ENCODE assay signal across 26 cellular contexts in genomic region chr3:58183891-58184290, GRCh38. TPM values are rescaled to one million over a fixed set of nuclear protein-coding genes. Genes with fewer than 3 reads are reported as not detected.
DNase-seq lines count a peak whose midpoint lies in the region; ATAC-seq, FAIRE-seq and TF ChIP-seq lines count a peak whose summit lies in the region.
"Had no signal": no experiment of that assay in that cellular context is flagged by ENCODE, and none has a peak within 500 bp of the region (broad histone marks: within the 10 kb centered on the region; RNA-seq: fewer than 3 reads in every experiment).

No MANE protein-coding gene starts in this region.

- H2AFZ ChIP-seq in H1 (ENCODE audit: low read length) (no peak overlapping the region), neuronal stem cell (ENCODE audit: low read length) (no peak overlapping the region), trophoblast cell (ENCODE audit: insufficient read depth, low read length, poor library complexity) (no peak overlapping the region)

- no peak overlapping the region for H2BK20ac ChIP-seq in H1 (ENCODE audit: low read length)

- H4K12ac ChIP-seq in trophoblast cell (ENCODE audit: low read depth, low read length), result no peak overlapping the region

- H3K4me1 Mint-ChIP-seq in activated CD4-positive, alpha-beta memory T cell treated with anti-CD3 and anti-CD28 coated beads for 36 hours (ENCODE audit: low read depth), result peaks cover 2% of the 10 kb centered on the region

- CTCF ChIA-PET in H1 (lab: Charles Lee; ENCODE audit: partially characterized antibody), result interaction anchor here (1.1 to 9.7 kb wide), 10 partner anchors 17 to 232 kb away, joined by 3 to 177 read pairs (median 4); partner anchors contain the start of genes DNASE1L3, HTD2 and RPP14
- CTCF ChIA-PET in activated CD4-positive, alpha-beta memory T cell treated with anti-CD3 and anti-CD28 coated beads for 36 hours (lab: Charles Lee), result interaction anchor here (0.8 to 7.7 kb wide), 5 partner anchors 17 to 123 kb away, joined by 3 to 188 read pairs (median 6); partner anchors contain the start of genes HTD2 and RPP14

- H3K27ac ChIP-seq in SJCRH30, result no peak overlapping the region
- no peak overlapping the region for H3K27ac ChIP-seq in H1 (ENCODE audit: low read depth, low read length)
- H3K27ac ChIP-seq in neuronal stem cell (replicated peaks; ENCODE audit: low read length), result no peak overlapping the region
- no peak overlapping the region for H3K27ac ChIP-seq in trophoblast cell (ENCODE audit: low read depth, low read length)
- H3K27ac ChIP-seq: 22Rv1; A549; BLaER1 treated with 17β-estradiol and CSF1 and Interleukin-3, amounts not matched to agents 10 nM and 100 nM; C4-2B had no signal

- TF ChIP-seq POLR2A in H1 (IDR thresholded peaks at IDR 0.05; ENCODE audit: control extremely low read depth in 1 of 2, low read depth in 2 of 2, low read length in 2 of 2), result no peak

- TF ChIP-seq CTCF in H1 (IDR thresholded peaks at IDR 0.05; ENCODE audit: control extremely low read depth in 1 of 3, insufficient read depth in 1 of 3, low read depth in 1 of 3, low read length in 3 of 3), result no peak

- no peak overlapping the region for H3K4me3 Mint-ChIP-seq in activated CD4-positive, alpha-beta memory T cell treated with anti-CD3 and anti-CD28 coated beads for 36 hours
- H3K4me3 Mint-ChIP-seq: B cell; CD4-positive, alpha-beta T cell; CD8-positive, alpha-beta T cell had no signal

- no peak overlapping the region for H4K91ac ChIP-seq in H1 (replicated peaks; ENCODE audit: insufficient read length, low read length)
- H4K91ac ChIP-seq in neuronal stem cell (ENCODE audit: low read depth, low read length, poor library complexity), result no peak overlapping the region
- no peak overlapping the region for H4K91ac ChIP-seq in trophoblast cell (ENCODE audit: low read depth, low read length)

- no peaks in the 10 kb centered on the region for H3K23me2 ChIP-seq in H1 (ENCODE audit: low read depth, low read length)

- H3K27me3 ChIP-seq in SJCRH30 (no peaks in the 10 kb centered on the region), H1 (replicated peaks in 1 of 4; ENCODE audit: control insufficient read depth in 3 of 4, extremely low read depth in 1 of 4, insufficient read depth in 3 of 4, low read length in 3 of 4) (no peaks in the 10 kb centered on the region), neuronal stem cell (ENCODE audit: control insufficient read depth in 3 of 3, insufficient read depth in 3 of 3, low read depth in 1 of 3, low read length in 3 of 3) (peaks cover 0 to 40% (median 0%) of the 10 kb centered on the region in 3 experiments), trophoblast cell (ENCODE audit: insufficient read depth, low read length) (no peaks in the 10 kb centered on the region)
- H3K27me3 ChIP-seq: BLaER1 treated with 17β-estradiol and CSF1 and Interleukin-3, amounts not matched to agents 10 nM and 100 nM had no signal

- H3K9me3 Mint-ChIP-seq in activated CD4-positive, alpha-beta memory T cell treated with anti-CD3 and anti-CD28 coated beads for 36 hours, result no peaks in the 10 kb centered on the region
- H3K9me3 Mint-ChIP-seq: CD4-positive, alpha-beta T cell; CD8-positive, alpha-beta T cell had no signal

- POLR2A ChIA-PET in H1 (lab: Charles Lee; ENCODE audit: partially characterized antibody), result interaction anchor here (3.0 kb wide), 1 partner anchor 123 kb away, joined by 19 read pairs; the partner anchor contains the start of genes HTD2 and RPP14
- POLR2A ChIA-PET in activated CD4-positive, alpha-beta memory T cell treated with anti-CD3 and anti-CD28 coated beads for 36 hours (lab: Charles Lee), result interaction anchor here (0.5 kb wide), 1 partner anchor 48 kb away, joined by 3 read pairs; no protein-coding TSS in a partner anchor

- H2BK12ac ChIP-seq in H1 (ENCODE audit: low read depth, low read length) (no peak overlapping the region), neuronal stem cell (ENCODE audit: low read length) (no peak overlapping the region), trophoblast cell (ENCODE audit: low read length) (no peak overlapping the region)

- WGBS in H1 (ENCODE audit: extremely low coverage in 1 of 2, insufficient coverage in 1 of 2, insufficient read length in 1 of 2, insufficient replicate concordance in 2 of 2, low coverage in 1 of 2, low lambda C conversion rate in 2 of 2, missing lambda C conversion rate in 1 of 2), 2 experiments, result 77% methylated on average over 12 of the region's 12 CpGs; no CpG with 5 or more reads in 1 of the 2 experiments
- WGBS in neuronal stem cell (ENCODE audit: extremely low coverage in 2 of 2, insufficient read length in 2 of 2, insufficient replicate concordance in 1 of 2), 2 donors, result no CpG with 5 or more reads among the region's 12 CpGs
- no CpG with 5 or more reads among the region's 12 CpGs for WGBS in trophoblast cell (ENCODE audit: extremely low coverage, insufficient coverage, insufficient read length)

- H3K79me1 ChIP-seq in H1 (ENCODE audit: low read depth, low read length), result no peaks in the 10 kb centered on the region
- H3K79me1 ChIP-seq in neuronal stem cell (ENCODE audit: low read depth, low read length), result no peaks in the 10 kb centered on the region
- no peaks in the 10 kb centered on the region for H3K79me1 ChIP-seq in trophoblast cell (ENCODE audit: low read length)

- DNase-seq in SJCRH30, result peak; percentile 38 to 47
- no peak for DNase-seq in H1 (ENCODE audit: low read depth in 1 of 2, low spot score in 2 of 2)
- DNase-seq in neuronal stem cell (ENCODE audit: low spot score), result no peak
- DNase-seq in posterior vena cava (ENCODE audit: low spot score), result peak; percentile 66
- no peak for DNase-seq in trophoblast cell
- no peak for DNase-seq in activated CD4-positive, alpha-beta memory T cell treated with anti-CD3 and anti-CD28 coated beads for 36 hours
- no peak for DNase-seq in kidney glomerular epithelial cell (lab: John Stamatoyannopoulos, UW)
- DNase-seq: AML-193; Caco-2; Calu3; CD4-positive, alpha-beta T cell; CD8-positive, alpha-beta T cell; DMS79 treated with DMSO at 0.1 percent for 48 hours; GF-D8 had no signal

- intact Hi-C loops in posterior vena cava (cut with DNase I), result loop anchor here in 1 of 2 donors (5.0 kb wide), 1 partner anchor 113 kb away; no protein-coding TSS in a partner anchor
- intact Hi-C loops in activated CD4-positive, alpha-beta memory T cell treated with anti-CD3 and anti-CD28 coated beads for 36 hours (cut with micrococcal nuclease), result loop anchor here (10.0 kb wide), 1 partner anchor 231 kb away; no protein-coding TSS in a partner anchor

- H3K4me1 ChIP-seq in SJCRH30 (peaks cover 9% of the 10 kb centered on the region), H1 (replicated peaks in 1 of 4; ENCODE audit: control insufficient read depth in 3 of 4, insufficient read depth in 4 of 4, low read length in 3 of 4) (peaks cover 0 to under 1% (median 0%) of the 10 kb centered on the region in 4 experiments; a peak in 1 of 7 replicates), neuronal stem cell (ENCODE audit: control insufficient read depth in 2 of 2, insufficient read depth in 1 of 2, low read depth in 1 of 2, low read length in 2 of 2) (peaks cover 3 to 4% of the 10 kb centered on the region in 2 donors), trophoblast cell (ENCODE audit: control insufficient read depth in 1 of 2, insufficient read depth in 2 of 2, low read length in 2 of 2) (peaks cover 1% of the 10 kb centered on the region in 2 experiments)

- H2AK5ac ChIP-seq in H1 (ENCODE audit: low read depth, low read length) (0 out of 2 replicates have a peak overlapping the region, but pooled peaks have one; percentile 15), neuronal stem cell (ENCODE audit: low read depth, low read length) (peak overlapping the region; percentile 31), trophoblast cell (ENCODE audit: low read length) (no peak overlapping the region)

- no peak overlapping the region for H3K56ac ChIP-seq in H1 (replicated peaks; ENCODE audit: insufficient read length, low read depth, low read length)

- H3K4me2 ChIP-seq in H1 (ENCODE audit: insufficient read depth in 1 of 2, low read depth in 2 of 2, low read length in 2 of 2), result no peak overlapping the region
- no peak overlapping the region for H3K4me2 ChIP-seq in neuronal stem cell (ENCODE audit: insufficient read depth, low read length, poor library complexity, severe bottlenecking)
- no peak overlapping the region for H3K4me2 ChIP-seq in trophoblast cell (ENCODE audit: low read length)
- H3K4me2 ChIP-seq: A549; BLaER1 treated with 17β-estradiol and CSF1 and Interleukin-3, amounts not matched to agents 10 nM and 100 nM had no signal

- H2BK5ac ChIP-seq in H1 (ENCODE audit: low read depth, low read length) (no peak overlapping the region), neuronal stem cell (ENCODE audit: low read length) (no peak overlapping the region), trophoblast cell (ENCODE audit: low read depth, low read length, poor library complexity) (no peak overlapping the region)

- H3K4me3 ChIP-seq in SJCRH30, result no peak overlapping the region
- H3K4me3 ChIP-seq in H1 (ENCODE audit: extremely low read depth in 1 of 4, insufficient read depth in 2 of 4, low read depth in 3 of 4, low read length in 4 of 4), result no peak overlapping the region
- H3K4me3 ChIP-seq in neuronal stem cell (ENCODE audit: low read length in 2 of 2), result no peak overlapping the region
- no peak overlapping the region for H3K4me3 ChIP-seq in trophoblast cell (ENCODE audit: low read depth, low read length)
- H3K4me3 ChIP-seq: A549; BLaER1 treated with 17β-estradiol and CSF1 and Interleukin-3, amounts not matched to agents 10 nM and 100 nM had no signal

- H3K23ac ChIP-seq in H1 (ENCODE audit: insufficient read length), result no peak overlapping the region
- peak overlapping the region; percentile 49 for H3K23ac ChIP-seq in neuronal stem cell (ENCODE audit: low read depth, low read length, poor library complexity)
- no peak overlapping the region for H3K23ac ChIP-seq in trophoblast cell (ENCODE audit: low read length)

- no peaks in the 10 kb centered on the region for H3K36me3 ChIP-seq in SJCRH30
- no peaks in the 10 kb centered on the region for H3K36me3 ChIP-seq in H1 (ENCODE audit: control insufficient read depth in 2 of 4, insufficient read depth in 4 of 4, low read length in 3 of 4)
- H3K36me3 ChIP-seq in neuronal stem cell (replicated peaks in 1 of 2; ENCODE audit: control insufficient read depth in 2 of 2, insufficient read depth in 2 of 2, low read length in 2 of 2), result no peaks in the 10 kb centered on the region
- H3K36me3 ChIP-seq in trophoblast cell (ENCODE audit: control insufficient read depth in 1 of 2, insufficient read depth in 2 of 2, low read length in 2 of 2), result no peaks in the 10 kb centered on the region
- H3K36me3 ChIP-seq: BLaER1 treated with 17β-estradiol and CSF1 and Interleukin-3, amounts not matched to agents 10 nM and 100 nM had no signal

- H3K36me3 Mint-ChIP-seq in activated CD4-positive, alpha-beta memory T cell treated with anti-CD3 and anti-CD28 coated beads for 36 hours, result no peaks in the 10 kb centered on the region
- H3K36me3 Mint-ChIP-seq: CD8-positive, alpha-beta T cell had no signal

- H2BK15ac ChIP-seq in H1 (ENCODE audit: low read length) (no peak overlapping the region), neuronal stem cell (ENCODE audit: low read length) (no peak overlapping the region)

- H4K20me1 ChIP-seq in H1 (replicated peaks in 1 of 2; ENCODE audit: control insufficient read depth in 1 of 2, insufficient read depth in 2 of 2, low read length in 2 of 2), result no peaks in the 10 kb centered on the region
- H4K20me1 ChIP-seq: BLaER1 treated with 17β-estradiol and CSF1 and Interleukin-3, amounts not matched to agents 10 nM and 100 nM had no signal

- H3K14ac ChIP-seq in H1 (ENCODE audit: insufficient read length), result no peak overlapping the region
- H3K14ac ChIP-seq in neuronal stem cell (ENCODE audit: low read length), result no peak overlapping the region
- H3K14ac ChIP-seq in trophoblast cell (ENCODE audit: low read length), result no peak overlapping the region

- H3K9ac ChIP-seq in H1 (replicated peaks in 1 of 4; ENCODE audit: extremely low read depth in 1 of 4, low read depth in 3 of 4, low read length in 3 of 4), result no peak overlapping the region
- H3K9ac ChIP-seq in neuronal stem cell (ENCODE audit: low read depth, low read length, poor library complexity), result no peak overlapping the region
- H3K9ac ChIP-seq in trophoblast cell (ENCODE audit: low read length), result no peak overlapping the region
- H3K9ac ChIP-seq: BLaER1 treated with 17β-estradiol and CSF1 and Interleukin-3, amounts not matched to agents 10 nM and 100 nM had no signal

- no peak for TF ChIP-seq RAD21 in H1 (IDR thresholded peaks at IDR 0.05 in 1 of 2, conservative IDR thresholded peaks at IDR 0.05 in 1 of 2; ENCODE audit: low read depth in 2 of 2, low read length in 2 of 2)

- no peak for FAIRE-seq in H1 (lab: Jason Lieb, UNC)
- FAIRE-seq: A549, D721Med, G401.6, GM12891, GM19239 had no signal

- H3K4ac ChIP-seq in H1 (replicated peaks; ENCODE audit: insufficient read length, low read depth, low read length) (no peak overlapping the region), neuronal stem cell (ENCODE audit: low read length) (no peak overlapping the region), trophoblast cell (ENCODE audit: low read depth, low read length) (no peak overlapping the region)

- H4K5ac ChIP-seq in H1 (ENCODE audit: insufficient read length, low read depth, low read length), result no peak overlapping the region

- H3K27ac Mint-ChIP-seq in activated CD4-positive, alpha-beta memory T cell treated with anti-CD3 and anti-CD28 coated beads for 36 hours, result no peak overlapping the region
- H3K27ac Mint-ChIP-seq: B cell; CD4-positive, alpha-beta T cell; CD8-positive, alpha-beta T cell had no signal

- no peak for ATAC-seq in HG02981 (IDR thresholded peaks at IDR 0.05; ENCODE audit: unreplicated experiment)
- ATAC-seq: A549; CD8-positive, alpha-beta T cell had no signal

- H3K9me3 ChIP-seq in SJCRH30 (replicated peaks), result no peaks in the 10 kb centered on the region
- no peaks in the 10 kb centered on the region for H3K9me3 ChIP-seq in H1 (ENCODE audit: insufficient read depth in 2 of 2, low read depth in 1 of 2, low read length in 1 of 2)
- H3K9me3 ChIP-seq in neuronal stem cell (replicated peaks in 1 of 2; ENCODE audit: control insufficient read depth in 2 of 2, insufficient read depth in 1 of 2, low read depth in 1 of 2, low read length in 2 of 2), result no peaks in the 10 kb centered on the region
- peaks cover 2% of the 10 kb centered on the region for H3K9me3 ChIP-seq in trophoblast cell (ENCODE audit: insufficient read depth, low read depth, low read length)
- H3K9me3 ChIP-seq: A549; BLaER1 treated with 17β-estradiol and CSF1 and Interleukin-3, amounts not matched to agents 10 nM and 100 nM; Caco-2 had no signal

- H3K18ac ChIP-seq in H1 (ENCODE audit: extremely low read depth, low read length) (no peak overlapping the region), neuronal stem cell (ENCODE audit: low read length) (peak overlapping the region; percentile 21), trophoblast cell (ENCODE audit: low read length) (no peak overlapping the region)

- H4K8ac ChIP-seq in H1 (ENCODE audit: extremely low read depth, insufficient read depth, low read length), result no peak overlapping the region
- H4K8ac ChIP-seq in neuronal stem cell (ENCODE audit: low read depth, low read length), result no peak overlapping the region
- H4K8ac ChIP-seq in trophoblast cell (ENCODE audit: low read depth, low read length), result no peak overlapping the region

- H3K27me3 Mint-ChIP-seq in activated CD4-positive, alpha-beta memory T cell treated with anti-CD3 and anti-CD28 coated beads for 36 hours, result no peaks in the 10 kb centered on the region
- H3K27me3 Mint-ChIP-seq: B cell; CD4-positive, alpha-beta T cell had no signal

- H3K79me2 ChIP-seq in H1 (ENCODE audit: control insufficient read depth in 1 of 2, insufficient read depth in 2 of 2, low read length in 2 of 2) (no peaks in the 10 kb centered on the region), trophoblast cell (ENCODE audit: control insufficient read depth, insufficient read depth, low read length, poor library complexity) (no peaks in the 10 kb centered on the region)

- H2BK120ac ChIP-seq in H1 (replicated peaks; ENCODE audit: low read depth, low read length), result no peak overlapping the region
- H2BK120ac ChIP-seq in neuronal stem cell (ENCODE audit: low read depth, low read length), result no peak overlapping the region
- H2BK120ac ChIP-seq in trophoblast cell (ENCODE audit: insufficient read depth, low read length, poor library complexity), result no peak overlapping the region

- no peak for TF ChIP-seq EP300 in H1 (IDR thresholded peaks at IDR 0.05; ENCODE audit: borderline replicate concordance in 1 of 2, low read depth in 2 of 2, low read length in 2 of 2)

RNA-seq across cellular contexts. Expression of gene DNASE1L3, which starts 26.9 kb away (rescaled TPM):
- total RNA-seq in SJCRH30 (2014; rRNA removed; shearing (Covaris generic)), result not detected in 2 replicates
- total RNA-seq in H1 (2021; fragmentation: NEBNext Ultra II Directional; extraction: Animal tissue kit (Norgen Biotek cat#: 25700)), result not detected in 2 replicates
- polyA plus RNA-seq in H1 (2011; rRNA removed), result not detected in 2 replicates
- polyA plus RNA-seq in H1 (2011; cell fraction: cytosol; rRNA removed), result not detected
- not detected for polyA plus RNA-seq in H1 (2011; cell fraction: nucleus; rRNA removed)
- polyA plus RNA-seq in H1 (2012, experiment 1 of 2), result not detected in 4 replicates
- polyA plus RNA-seq in H1 (2012, experiment 2 of 2), result not detected
- polyA plus RNA-seq in H1 (2013, experiment 1 of 2), result not detected
- polyA plus RNA-seq in H1 (2013, experiment 2 of 2), result not detected
- not detected in 2 replicates for polyA minus RNA-seq in H1 (2011; rRNA and poly(A)+ RNA removed)
- not detected for polyA minus RNA-seq in H1 (2011; cell fraction: cytosol; rRNA and poly(A)+ RNA removed)
- polyA minus RNA-seq in H1 (2011; cell fraction: nucleus; rRNA and poly(A)+ RNA removed), result not detected
- polyA plus RNA-seq in neuronal stem cell (2013, experiment 1 of 2), result not detected
- not detected for polyA plus RNA-seq in neuronal stem cell (2013, experiment 2 of 2)
- 1 to 10 TPM; 7.5 to 9.3 TPM for total RNA-seq in posterior vena cava
- 1.5 and 1.9 TPM in 2 replicates for polyA plus RNA-seq in trophoblast cell (2013)
- total RNA-seq in activated CD4-positive, alpha-beta memory T cell treated with anti-CD3 and anti-CD28 coated beads for 36 hours, result not detected
- total RNA-seq: A172; Calu3; CD8-positive, alpha-beta T cell had no signal
- polyA plus RNA-seq: BJ had no signal

RNA-seq across cellular contexts. Expression of gene ABHD6, which starts 53.7 kb away (rescaled TPM):
- total RNA-seq in SJCRH30 (2014; rRNA removed; shearing (Covaris generic)), result 4.3 and 4.6 TPM in 2 replicates
- total RNA-seq in H1 (2021; fragmentation: NEBNext Ultra II Directional; extraction: Animal tissue kit (Norgen Biotek cat#: 25700)), result 5.9 and 6.3 TPM in 2 replicates
- 6.6 and 9.6 TPM in 2 replicates for polyA plus RNA-seq in H1 (2011; rRNA removed)
- polyA plus RNA-seq in H1 (2011; cell fraction: cytosol; rRNA removed), result 8.3 TPM
- 8.9 TPM for polyA plus RNA-seq in H1 (2011; cell fraction: nucleus; rRNA removed)
- polyA plus RNA-seq in H1 (2012, experiment 1 of 2), result 3.7 to 5.0 TPM (median 4.9 TPM) in 4 replicates
- polyA plus RNA-seq in H1 (2012, experiment 2 of 2), result 5.3 TPM
- polyA plus RNA-seq in H1 (2013, experiment 1 of 2), result 4.9 TPM
- polyA plus RNA-seq in H1 (2013, experiment 2 of 2), result 7.0 TPM
- polyA minus RNA-seq in H1 (2011; rRNA and poly(A)+ RNA removed), result 14.2 and 17.0 TPM in 2 replicates
- polyA minus RNA-seq in H1 (2011; cell fraction: cytosol; rRNA and poly(A)+ RNA removed), result 6.9 TPM
- polyA minus RNA-seq in H1 (2011; cell fraction: nucleus; rRNA and poly(A)+ RNA removed), result 9.9 TPM
- 18.4 TPM for polyA plus RNA-seq in neuronal stem cell (2013, experiment 1 of 2)
- 18.0 TPM for polyA plus RNA-seq in neuronal stem cell (2013, experiment 2 of 2)
- total RNA-seq in posterior vena cava, result 1 to 10 TPM; 6.6 to 7.6 TPM
- 7.5 and 8.2 TPM in 2 replicates for polyA plus RNA-seq in trophoblast cell (2013)
- 1 to 10 TPM; 3.9 to 4.1 TPM for total RNA-seq in activated CD4-positive, alpha-beta memory T cell treated with anti-CD3 and anti-CD28 coated beads for 36 hours

Comparison
In these comparisons a context has a peak if more than half of its experiments do, and no peak if none do; other contexts are left out.
1. DNase-seq: peak in SJCRH30 (2 of 2) and posterior vena cava (single experiment); none in H1 (0 of 2), neuronal stem cell (single experiment), trophoblast cell (0 of 2), activated CD4-positive, alpha-beta memory T cell treated with anti-CD3 and anti-CD28 coated beads for 36 hours (single experiment) and kidney glomerular epithelial cell (single experiment).